ENCODE assay signal across 6 cellular contexts in genomic region chr16:30066882-30067583, GRCh38. TPM values are rescaled to one million over a fixed set of nuclear protein-coding genes. Genes with fewer than 3 reads are reported as not detected.
A peak's percentile ranks its signal among the peaks of the same experiment; 100 is the strongest.
DNase-seq lines count a peak whose midpoint lies in the region; ATAC-seq and TF ChIP-seq lines count a peak whose summit lies in the region.

No MANE protein-coding gene starts in this region.

- ATAC-seq in CD8-positive, alpha-beta T cell: no peak

- no peak overlapping the region for H2BK120ac ChIP-seq in mesendoderm (ENCODE audit: low read depth, low read length)

- H3K4me1 Mint-ChIP-seq in CD8-positive, alpha-beta T cell (ENCODE audit: low read depth): peaks cover 46% of the 10 kb centered on the region
- H3K4me1 Mint-ChIP-seq in activated T-helper 2 cell treated with anti-CD3 and anti-CD28 coated beads, Interferon-gamma antibody, Interleukin-2, Interleukin-4, amounts not matched to agents 10 μg/mL and 5 μg/mL and 100 μg/mL, durations not matched to agents 14 hours and 24 hours and 36 hours (ENCODE audit: low read depth): peaks cover 33% of the 10 kb centered on the region

- H3K23ac ChIP-seq in mesendoderm (ENCODE audit: low read length): no peak overlapping the region

- no peak overlapping the region for H2BK15ac ChIP-seq in mesendoderm (replicated peaks; ENCODE audit: low read depth)

- H3K27ac Mint-ChIP-seq in CD8-positive, alpha-beta T cell: peak overlapping the region; percentile 98
- H3K27ac Mint-ChIP-seq in activated T-helper 2 cell treated with anti-CD3 and anti-CD28 coated beads, Interferon-gamma antibody, Interleukin-2, Interleukin-4, amounts not matched to agents 10 μg/mL and 5 μg/mL and 100 μg/mL, durations not matched to agents 14 hours and 24 hours and 36 hours: peak overlapping the region; percentile 79

- peak overlapping the region; percentile 87 for H3K27ac ChIP-seq in CD8-positive, alpha-beta T cell (ENCODE audit: low read depth, low read length)
- H3K27ac ChIP-seq in mesendoderm (ENCODE audit: low read depth, low read length): no peak overlapping the region

- no peak for DNase-seq in CD8-positive, alpha-beta T cell
- DNase-seq in activated T-helper 2 cell treated with anti-CD3 and anti-CD28 coated beads, Interferon-gamma antibody, Interleukin-2, Interleukin-4, amounts not matched to agents 10 μg/mL and 5 μg/mL and 100 μg/mL, durations not matched to agents 14 hours and 24 hours and 36 hours (ENCODE audit: low spot score): no peak
- DNase-seq in mesendoderm (no peak), AG20443 (ENCODE audit: low spot score) (no peak), SHP77 treated with DMSO at 0.1 percent for 48 hours (lab: John Stamatoyannopoulos, UW) (no peak)
- no peak for DNase-seq in activated CD4-positive, alpha-beta T cell treated with anti-CD3 and anti-CD28 coated beads for 1 hour

- peak overlapping the region; percentile 91 for H3K4me2 ChIP-seq in mesendoderm (ENCODE audit: low read length)

- H3K4me1 ChIP-seq in CD8-positive, alpha-beta T cell (ENCODE audit: insufficient read depth, low read length): peaks cover 51% of the 10 kb centered on the region
- peaks cover 11% of the 10 kb centered on the region for H3K4me1 ChIP-seq in mesendoderm (ENCODE audit: control insufficient read depth, low read depth, low read length)

- H3K36me3 Mint-ChIP-seq in CD8-positive, alpha-beta T cell: peaks cover 68% of the 10 kb centered on the region
- H3K36me3 Mint-ChIP-seq in activated T-helper 2 cell treated with anti-CD3 and anti-CD28 coated beads, Interferon-gamma antibody, Interleukin-2, Interleukin-4, amounts not matched to agents 10 μg/mL and 5 μg/mL and 100 μg/mL, durations not matched to agents 14 hours and 24 hours and 36 hours (ENCODE audit: low read depth): peaks cover 77% of the 10 kb centered on the region

- H3K27me3 ChIP-seq in CD8-positive, alpha-beta T cell (ENCODE audit: insufficient read depth, low read length): no peaks in the 10 kb centered on the region
- no peaks in the 10 kb centered on the region for H3K27me3 ChIP-seq in mesendoderm (ENCODE audit: insufficient read depth, low read length, poor library complexity)

- CTCF ChIA-PET in CD8-positive, alpha-beta T cell (lab: Charles Lee): interaction anchor here (0.8 to 2.0 kb wide), 6 partner anchors 7 to 343 kb away, joined by 3 to 9 read pairs (median 4); partner anchors contain the start of gene TBX6

- no peaks in the 10 kb centered on the region for H3K27me3 Mint-ChIP-seq in CD8-positive, alpha-beta T cell (ENCODE audit: low read depth)
- H3K27me3 Mint-ChIP-seq in activated T-helper 2 cell treated with anti-CD3 and anti-CD28 coated beads, Interferon-gamma antibody, Interleukin-2, Interleukin-4, amounts not matched to agents 10 μg/mL and 5 μg/mL and 100 μg/mL, durations not matched to agents 14 hours and 24 hours and 36 hours (ENCODE audit: low read depth): no peaks in the 10 kb centered on the region

- no peak overlapping the region for H3K18ac ChIP-seq in mesendoderm (ENCODE audit: low read length)

- no peak overlapping the region for H2BK5ac ChIP-seq in mesendoderm (ENCODE audit: low read length)

- peak overlapping the region; percentile 100 for H3K56ac ChIP-seq in mesendoderm (ENCODE audit: low read length)

- H4K5ac ChIP-seq in mesendoderm (ENCODE audit: low read length): no peak overlapping the region

- H3K4me3 Mint-ChIP-seq in CD8-positive, alpha-beta T cell: peak overlapping the region; percentile 98
- H3K4me3 Mint-ChIP-seq in activated T-helper 2 cell treated with anti-CD3 and anti-CD28 coated beads, Interferon-gamma antibody, Interleukin-2, Interleukin-4, amounts not matched to agents 10 μg/mL and 5 μg/mL and 100 μg/mL, durations not matched to agents 14 hours and 24 hours and 36 hours (ENCODE audit: low read depth): peak overlapping the region; percentile 100

- no peak for TF ChIP-seq CTCF in CD8-positive, alpha-beta T cell (IDR thresholded peaks at IDR 0.05)

- peak overlapping the region; percentile 99 for H3K4me3 ChIP-seq in CD8-positive, alpha-beta T cell (ENCODE audit: low read depth, low read length)
- H3K4me3 ChIP-seq in mesendoderm (ENCODE audit: low read length): peak overlapping the region; percentile 88

- H3K79me1 ChIP-seq in mesendoderm (ENCODE audit: low read length): peaks cover 28% of the 10 kb centered on the region

- intact Hi-C loops in CD8-positive, alpha-beta T cell (cut with DNase I, micrococcal nuclease): loop anchor here (5.0 to 10.0 kb wide), 3 partner anchors 290 to 858 kb away; partner anchors contain the start of genes CD2BP2 (in 1 of the 2), FBXL19 (in 1 of the 2) and ZNF771 (in 1 of the 2)
- intact Hi-C loops in activated T-helper 2 cell treated with anti-CD3 and anti-CD28 coated beads, Interferon-gamma antibody, Interleukin-2, Interleukin-4, amounts not matched to agents 10 μg/mL and 5 μg/mL and 100 μg/mL, durations not matched to agents 14 hours and 24 hours and 36 hours (cut with micrococcal nuclease): loop anchor here (10.0 kb wide), 1 partner anchor 288 kb away; the partner anchor contains the start of gene CD2BP2

- H4K8ac ChIP-seq in mesendoderm (ENCODE audit: low read depth, low read length): no peak overlapping the region

- peaks cover 25% of the 10 kb centered on the region for H3K79me2 ChIP-seq in mesendoderm (ENCODE audit: control insufficient read depth, insufficient read depth, low read length)

- H2AK5ac ChIP-seq in mesendoderm (ENCODE audit: low read length): no peak overlapping the region

- peak overlapping the region; percentile 100 for H3K9ac ChIP-seq in mesendoderm (ENCODE audit: low read length)

- peaks cover 31% of the 10 kb centered on the region for H3K36me3 ChIP-seq in CD8-positive, alpha-beta T cell (ENCODE audit: insufficient read depth, low read length)
- H3K36me3 ChIP-seq in mesendoderm (ENCODE audit: control insufficient read depth, insufficient read depth, low read length): peaks cover 24% of the 10 kb centered on the region

- POLR2A ChIA-PET in CD8-positive, alpha-beta T cell (lab: Charles Lee): interaction anchor here (0.6 to 3.5 kb wide), 12 partner anchors 9 to 839 kb away, joined by 3 to 63 read pairs (median 11); partner anchors contain the start of genes PPP4C, TAOK2, TBC1D10B and TBX6

- H3K4ac ChIP-seq in mesendoderm (ENCODE audit: low read depth, low read length): no peak overlapping the region

- H3K9me3 ChIP-seq in CD8-positive, alpha-beta T cell (ENCODE audit: low read length): no peaks in the 10 kb centered on the region

- H3K9me3 Mint-ChIP-seq in CD8-positive, alpha-beta T cell: no peaks in the 10 kb centered on the region
- H3K9me3 Mint-ChIP-seq in activated T-helper 2 cell treated with anti-CD3 and anti-CD28 coated beads, Interferon-gamma antibody, Interleukin-2, Interleukin-4, amounts not matched to agents 10 μg/mL and 5 μg/mL and 100 μg/mL, durations not matched to agents 14 hours and 24 hours and 36 hours: no peaks in the 10 kb centered on the region

- WGBS in mesendoderm (ENCODE audit: extremely low coverage, insufficient coverage, low lambda C conversion rate): no CpG with 5 or more reads among the region's 17 CpGs

RNA-seq across cellular contexts. Expression of gene ALDOA, which starts 1.5 kb away (rescaled TPM):
- total RNA-seq in CD8-positive, alpha-beta T cell: 100 to 1,000 TPM; 339 to 359 TPM
- total RNA-seq in activated T-helper 2 cell treated with anti-CD3 and anti-CD28 coated beads, Interferon-gamma antibody, Interleukin-2, Interleukin-4, amounts not matched to agents 10 μg/mL and 5 μg/mL and 100 μg/mL, durations not matched to agents 14 hours and 24 hours and 36 hours: 2,017 and 2,037 TPM in 2 replicates
- polyA plus RNA-seq in mesendoderm (2013, experiment 1 of 2): 759 TPM
- polyA plus RNA-seq in mesendoderm (2013, experiment 2 of 2): 778 TPM

RNA-seq across cellular contexts. Expression of gene PPP4C, which starts 8.8 kb away (rescaled TPM):
- 10 to 100 TPM; 89.4 to 97.4 TPM for total RNA-seq in CD8-positive, alpha-beta T cell
- 143 and 144 TPM in 2 replicates for total RNA-seq in activated T-helper 2 cell treated with anti-CD3 and anti-CD28 coated beads, Interferon-gamma antibody, Interleukin-2, Interleukin-4, amounts not matched to agents 10 μg/mL and 5 μg/mL and 100 μg/mL, durations not matched to agents 14 hours and 24 hours and 36 hours
- polyA plus RNA-seq in mesendoderm (2013, experiment 1 of 2): 94.2 TPM
- polyA plus RNA-seq in mesendoderm (2013, experiment 2 of 2): 93.5 TPM

RNA-seq across cellular contexts. Expression of gene TBX6, which starts 24.7 kb away (rescaled TPM):
- under 1 TPM; 0.16 to 0.22 TPM for total RNA-seq in CD8-positive, alpha-beta T cell
- 2.7 and 2.9 TPM in 2 replicates for total RNA-seq in activated T-helper 2 cell treated with anti-CD3 and anti-CD28 coated beads, Interferon-gamma antibody, Interleukin-2, Interleukin-4, amounts not matched to agents 10 μg/mL and 5 μg/mL and 100 μg/mL, durations not matched to agents 14 hours and 24 hours and 36 hours
- polyA plus RNA-seq in mesendoderm (2013, experiment 1 of 2): 2.4 TPM
- 2.1 TPM for polyA plus RNA-seq in mesendoderm (2013, experiment 2 of 2)

RNA-seq across cellular contexts. Expression of gene YPEL3, which starts 29.0 kb away (rescaled TPM):
- 100 to 1,000 TPM; 107 to 113 TPM for total RNA-seq in CD8-positive, alpha-beta T cell
- 14.0 and 14.2 TPM in 2 replicates for total RNA-seq in activated T-helper 2 cell treated with anti-CD3 and anti-CD28 coated beads, Interferon-gamma antibody, Interleukin-2, Interleukin-4, amounts not matched to agents 10 μg/mL and 5 μg/mL and 100 μg/mL, durations not matched to agents 14 hours and 24 hours and 36 hours
- polyA plus RNA-seq in mesendoderm (2013, experiment 1 of 2): 26.3 TPM
- polyA plus RNA-seq in mesendoderm (2013, experiment 2 of 2): 26.0 TPM

RNA-seq across cellular contexts. Expression of gene TLCD3B, which starts 36.0 kb away (rescaled TPM):
- total RNA-seq in CD8-positive, alpha-beta T cell: under 1 TPM in 1 of 2 experiments, not detected in 1; 0.19 TPM
- total RNA-seq in activated T-helper 2 cell treated with anti-CD3 and anti-CD28 coated beads, Interferon-gamma antibody, Interleukin-2, Interleukin-4, amounts not matched to agents 10 μg/mL and 5 μg/mL and 100 μg/mL, durations not matched to agents 14 hours and 24 hours and 36 hours: 2.3 and 2.6 TPM in 2 replicates
- polyA plus RNA-seq in mesendoderm (2013, experiment 1 of 2): 3.4 TPM
- 3.9 TPM for polyA plus RNA-seq in mesendoderm (2013, experiment 2 of 2)
